In the genomic region with DNA sequence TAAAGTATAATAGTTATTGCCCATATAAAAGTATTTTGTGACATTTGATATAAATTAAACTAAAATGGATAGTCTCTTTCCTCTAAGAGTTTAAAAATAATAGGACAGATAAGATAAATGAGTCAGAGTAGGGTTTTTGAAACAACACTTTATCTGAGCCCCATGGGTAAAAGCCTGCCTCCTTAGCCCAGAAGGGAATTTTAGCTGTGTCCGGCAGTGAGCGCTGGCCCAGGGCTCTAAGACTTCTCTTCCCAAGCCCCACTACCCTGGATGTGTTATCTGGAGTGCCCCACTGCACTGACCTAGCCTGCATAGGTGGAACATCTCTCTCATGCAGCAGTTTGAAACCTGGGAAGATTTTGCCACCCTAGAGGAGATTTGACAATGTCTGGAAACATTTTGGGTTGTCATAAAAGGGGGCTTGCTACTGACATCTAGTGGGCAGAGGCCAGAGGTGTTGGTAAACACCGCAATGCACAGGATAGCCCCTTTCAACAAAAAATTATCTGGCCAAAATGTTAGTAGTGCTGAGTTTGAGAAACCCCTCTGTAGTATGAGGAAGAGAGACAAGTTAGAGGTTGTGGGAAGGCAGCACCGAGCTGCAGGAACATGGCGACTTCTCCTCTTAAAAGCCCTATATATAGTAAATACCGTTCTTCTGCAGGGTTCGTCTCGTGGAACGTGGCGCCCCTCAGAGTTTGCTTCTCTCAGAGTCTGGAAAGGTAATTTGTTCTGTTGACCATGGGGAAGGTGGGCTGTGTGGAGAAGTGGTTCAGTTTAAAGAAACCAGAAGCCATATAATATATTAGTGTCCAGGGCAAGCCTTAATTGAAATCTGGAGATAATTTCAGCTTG, we compare ENCODE assay signal across 8 cellular contexts. TPM values are rescaled to one million over a fixed set of nuclear protein-coding genes. Genes with fewer than 3 reads are reported as not detected.
A peak's percentile ranks its signal among the peaks of the same experiment; 100 is the strongest.
DNase-seq lines count a peak whose midpoint lies in the region; ATAC-seq and TF ChIP-seq lines count a peak whose summit lies in the region.

No MANE protein-coding gene starts in this region.

- H3K4me3 ChIP-seq in H7 (ENCODE audit: insufficient read depth, low read depth, low read length), result no peak overlapping the region
- H3K4me3 ChIP-seq in fibroblast of mammary gland (ENCODE audit: control insufficient read depth, low read depth, low read length), result no peak overlapping the region
- H3K4me3 ChIP-seq in osteoblast (ENCODE audit: insufficient read depth, low read length), result no peak overlapping the region

- H2AFZ ChIP-seq in osteoblast (ENCODE audit: low read length), result no peak overlapping the region

- H3K27me3 ChIP-seq in H7 (ENCODE audit: control insufficient read depth, insufficient read depth, low read length) (no peaks in the 10 kb centered on the region), osteoblast (ENCODE audit: insufficient read depth, low read length) (no peaks in the 10 kb centered on the region)

- TF ChIP-seq CTCF in fibroblast of mammary gland (conservative IDR thresholded peaks at IDR 0.05; ENCODE audit: control insufficient read depth, insufficient read depth, low read depth, low read length), result peak; percentile 73
- TF ChIP-seq CTCF in osteoblast (IDR thresholded peaks at IDR 0.05; ENCODE audit: extremely low read depth, low read depth, low read length), result peak; percentile 75

- no peaks in the 10 kb centered on the region for H3K79me2 ChIP-seq in osteoblast (ENCODE audit: insufficient read depth, low read length)

- no peaks in the 10 kb centered on the region for H4K20me1 ChIP-seq in osteoblast (ENCODE audit: insufficient read depth, low read length)

- ATAC-seq in HG03196 (IDR thresholded peaks at IDR 0.05; ENCODE audit: unreplicated experiment) (no peak), HG03135 (IDR thresholded peaks at IDR 0.05; ENCODE audit: unreplicated experiment) (no peak)

- no peaks in the 10 kb centered on the region for H3K9me3 ChIP-seq in osteoblast (ENCODE audit: low read depth, low read length)

- in situ Hi-C loops in SK-MEL-5 (cut with HindIII; ENCODE audit: low pct_unique_long_range_greater_than_20kb, low sequenced_read_pairs), result no loop called here

- no peak overlapping the region for H3K4me2 ChIP-seq in osteoblast (ENCODE audit: insufficient read depth, low read length)

- no peak overlapping the region for H3K27ac ChIP-seq in osteoblast (ENCODE audit: low read depth, low read length)

- peaks cover 14% of the 10 kb centered on the region for H3K36me3 ChIP-seq in H7 (replicated peaks; ENCODE audit: control insufficient read depth, insufficient read depth, low read length)
- H3K36me3 ChIP-seq in osteoblast (ENCODE audit: insufficient read depth, low read length), result peaks cover 28% of the 10 kb centered on the region

- peaks cover 11% of the 10 kb centered on the region for H3K4me1 ChIP-seq in osteoblast (ENCODE audit: insufficient read depth, low read length)

- DNase-seq in COLO829 (ENCODE audit: low spot score), result peak; percentile 29
- DNase-seq in H7, result peak; percentile 67
- peak; percentile 73 for DNase-seq in SK-MEL-5 (ENCODE audit: low read depth, low spot score)
- DNase-seq in fibroblast of mammary gland (ENCODE audit: low read depth), result peak; percentile 42
- peak; percentile 67 for DNase-seq in osteoblast (ENCODE audit: insufficient read length, low spot score, missing footprints)
- no peak for DNase-seq in NCI-H187 treated with DMSO at 0.1 percent for 48 hours (lab: John Stamatoyannopoulos, UW)

RNA-seq across cellular contexts. Expression of a gene that starts 29.3 kb away (rescaled TPM):
- 26.5 and 37.2 TPM in 2 replicates for total RNA-seq in H7 (2014; rRNA removed; shearing (Covaris generic))
- 32.1 and 35.5 TPM in 2 replicates for total RNA-seq in SK-MEL-5 (2014; rRNA removed; shearing (Covaris generic))
- 19.8 and 23.6 TPM in 2 replicates for polyA plus RNA-seq in SK-MEL-5 (2015; cell fraction: cytosol; rRNA removed)
- 25.8 and 26.0 TPM in 2 replicates for polyA plus RNA-seq in SK-MEL-5 (2015; cell fraction: nucleus; rRNA removed)
- total RNA-seq in osteoblast, result 24.2 and 29.0 TPM in 2 replicates
